In the genomic region with DNA sequence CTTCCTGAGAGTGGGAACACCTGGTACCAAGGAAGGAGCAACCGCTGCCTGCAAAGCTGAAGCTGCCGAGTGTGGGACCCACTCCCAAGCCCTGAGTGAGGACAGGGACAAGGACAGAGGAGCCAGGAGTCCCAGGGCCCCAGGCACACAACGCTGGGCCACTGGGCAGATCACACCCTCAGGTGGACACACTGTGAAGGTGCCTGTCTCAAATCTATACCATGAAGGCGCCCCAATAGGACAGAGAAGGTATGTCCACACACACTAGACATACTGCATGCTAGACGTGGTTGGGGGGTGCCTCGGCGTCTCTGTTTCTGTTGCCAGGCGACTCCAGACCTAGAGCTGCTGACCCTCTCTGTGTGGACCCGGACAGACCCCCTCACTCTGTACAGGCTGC, we compare ENCODE assay signal across 1 cellular context.
TF ChIP-seq lines count a peak whose summit lies in the region.

No MANE protein-coding gene starts in this region.

TF ChIP-seq in H1, 55 proteins besides CTCF, POLR2A, EP300 and RAD21 (continued from another document):
- no peak for TF ChIP-seq KDM4A (IDR thresholded peaks at IDR 0.05; ENCODE audit: low read depth, low read length, severe bottlenecking)
- no peak for TF ChIP-seq SP4 (IDR thresholded peaks at IDR 0.05; ENCODE audit: low read length)
- TF ChIP-seq SRF (IDR thresholded peaks at IDR 0.05; ENCODE audit: low read depth, low read length): no peak
- TF ChIP-seq POLR2AphosphoS5 (IDR thresholded peaks at IDR 0.05; ENCODE audit: low read depth, low read length): no peak
- TF ChIP-seq SAP30 (IDR thresholded peaks at IDR 0.05; ENCODE audit: insufficient read depth, insufficient replicate concordance, low read length): no peak
- TF ChIP-seq CBX8 (IDR thresholded peaks at IDR 0.05; ENCODE audit: borderline replicate concordance, low read depth, low read length): no peak
- TF ChIP-seq EGR1 (IDR thresholded peaks at IDR 0.05; ENCODE audit: borderline replicate concordance, low read depth, low read length): no peak
- no peak for TF ChIP-seq HDAC6 (IDR thresholded peaks at IDR 0.05; ENCODE audit: low read depth, low read length)
- no peak for TF ChIP-seq SUZ12 (IDR thresholded peaks at IDR 0.05; ENCODE audit: low read length)
